Comparison of ENCODE assay signal across 8 cellular contexts in genomic region chr9:131709010-131709409, GRCh38. TPM values are rescaled to one million over a fixed set of nuclear protein-coding genes. Genes with fewer than 3 reads are reported as not detected.
DNase-seq lines count a peak whose midpoint lies in the region; ATAC-seq and TF ChIP-seq lines count a peak whose summit lies in the region.
"Not testable (repeated sequence)": the region's sequence is repeated elsewhere in the genome, so short reads cannot be mapped to it uniquely, and the experiment has no call there.

No MANE protein-coding gene starts in this region.

- ATAC-seq in T-helper 17 cell, result not testable (repeated sequence)

- H3K36me3 ChIP-seq in left ventricle myocardium inferior; muscle layer of duodenum (ENCODE audit: control insufficient read depth in 1 of 2, insufficient read depth in 2 of 2, low read length in 2 of 2); smooth muscle cell (ENCODE audit: low read depth); vagina: not testable (repeated sequence)

- not testable (repeated sequence) for H3K36me3 Mint-ChIP-seq in T-helper 17 cell (ENCODE audit: low read depth); activated naive CD8-positive, alpha-beta T cell
- H3K36me3 Mint-ChIP-seq in dendritic cell treated with granulocyte-macrophage colony-stimulating factor and Interleukin-4, amounts not matched to agents 40 ng/mL and 50 ng/mL, for 4 days (ENCODE audit: low read depth), result peaks cover 71% of the 10 kb centered on the region

- peak overlapping the region; percentile 53 for H3K4me2 ChIP-seq in smooth muscle cell

- not testable (repeated sequence) for TF ChIP-seq CTCF in GM12865 (IDR thresholded peaks at IDR 0.05; ENCODE audit: insufficient read depth, low read depth, low read length, missing control alignments); left ventricle myocardium inferior (IDR thresholded peaks at IDR 0.05; ENCODE audit: borderline replicate concordance); smooth muscle cell (IDR thresholded peaks at IDR 0.05; ENCODE audit: borderline replicate concordance, insufficient read depth, poor library complexity, severe bottlenecking); vagina (IDR thresholded peaks at IDR 0.05)

- H3F3A ChIP-seq in smooth muscle cell (ENCODE audit: low read depth), result peaks cover 22% of the 10 kb centered on the region

- peak overlapping the region; percentile 99 for H3K27ac Mint-ChIP-seq in T-helper 17 cell
- H3K27ac Mint-ChIP-seq in activated naive CD8-positive, alpha-beta T cell, result peak overlapping the region; percentile 50
- H3K27ac Mint-ChIP-seq in dendritic cell treated with granulocyte-macrophage colony-stimulating factor and Interleukin-4, amounts not matched to agents 40 ng/mL and 50 ng/mL, for 4 days, result peak overlapping the region; percentile 88

- H3K4me1 Mint-ChIP-seq in T-helper 17 cell, result peaks cover 65% of the 10 kb centered on the region
- H3K4me1 Mint-ChIP-seq in activated naive CD8-positive, alpha-beta T cell (ENCODE audit: low read depth), result peaks cover 75% of the 10 kb centered on the region
- peaks cover 92% of the 10 kb centered on the region for H3K4me1 Mint-ChIP-seq in dendritic cell treated with granulocyte-macrophage colony-stimulating factor and Interleukin-4, amounts not matched to agents 40 ng/mL and 50 ng/mL, for 4 days (ENCODE audit: low read depth)

- not testable (repeated sequence) for TF ChIP-seq POLR2A in vagina (IDR thresholded peaks at IDR 0.05)

- DNase-seq in GM12865 (ENCODE audit: low read depth); T-helper 17 cell; left ventricle myocardium inferior; smooth muscle cell (lab: John Stamatoyannopoulos, UW; ENCODE audit: unreplicated experiment); vagina (ENCODE audit: extremely low spot score in 2 of 2): not testable (repeated sequence)

- H3K27me3 Mint-ChIP-seq in T-helper 17 cell; activated naive CD8-positive, alpha-beta T cell; dendritic cell treated with granulocyte-macrophage colony-stimulating factor and Interleukin-4, amounts not matched to agents 40 ng/mL and 50 ng/mL, for 4 days: not testable (repeated sequence)

- intact Hi-C loops in dendritic cell treated with granulocyte-macrophage colony-stimulating factor and Interleukin-4, amounts not matched to agents 40 ng/mL and 50 ng/mL, for 4 days (cut with micrococcal nuclease); left ventricle myocardium inferior (cut with micrococcal nuclease); vagina (cut with DNase I): not testable (repeated sequence)

- H3K9me3 Mint-ChIP-seq in activated naive CD8-positive, alpha-beta T cell (ENCODE audit: low read depth); dendritic cell treated with granulocyte-macrophage colony-stimulating factor and Interleukin-4, amounts not matched to agents 40 ng/mL and 50 ng/mL, for 4 days: not testable (repeated sequence)

- H3K9me3 ChIP-seq in T-helper 17 cell (ENCODE audit: control insufficient read depth, low read length, poor library complexity, severe bottlenecking); left ventricle myocardium inferior (replicated peaks); muscle layer of duodenum (ENCODE audit: control insufficient read depth in 1 of 2, low read length in 2 of 2); smooth muscle cell (replicated peaks; ENCODE audit: low read depth); vagina: not testable (repeated sequence)

- not testable (repeated sequence) for H3K27me3 ChIP-seq in left ventricle myocardium inferior (ENCODE audit: low read depth); muscle layer of duodenum (ENCODE audit: low read depth, low read length); smooth muscle cell (ENCODE audit: low read depth); vagina

- H3K79me2 ChIP-seq in smooth muscle cell (ENCODE audit: low read depth), result peaks cover 60% of the 10 kb centered on the region

- WGBS in smooth muscle cell (ENCODE audit: low lambda C conversion rate), result 93% methylated on average over 10 of the region's 10 CpGs

- H4K20me1 ChIP-seq in smooth muscle cell (ENCODE audit: low read depth), result peaks cover 60% of the 10 kb centered on the region

- not testable (repeated sequence) for H2AFZ ChIP-seq in smooth muscle cell (ENCODE audit: low read depth)

- H3K4me3 Mint-ChIP-seq in T-helper 17 cell, result peak overlapping the region; percentile 84
- H3K4me3 Mint-ChIP-seq in activated naive CD8-positive, alpha-beta T cell; dendritic cell treated with granulocyte-macrophage colony-stimulating factor and Interleukin-4, amounts not matched to agents 40 ng/mL and 50 ng/mL, for 4 days: not testable (repeated sequence)

- H3K4me1 ChIP-seq in left ventricle myocardium inferior, result peaks cover 99% of the 10 kb centered on the region
- H3K4me1 ChIP-seq in muscle layer of duodenum (ENCODE audit: control insufficient read depth in 1 of 2, insufficient read depth in 2 of 2, low read length in 2 of 2), result peaks cover 11 to 37% of the 10 kb centered on the region in 2 donors
- H3K4me1 ChIP-seq in smooth muscle cell (ENCODE audit: low read depth), result peaks cover 18% of the 10 kb centered on the region
- H3K4me1 ChIP-seq in vagina, result peaks cover 90% of the 10 kb centered on the region

- H3K27ac ChIP-seq in left ventricle myocardium inferior (replicated peaks), result peak overlapping the region; percentile 83
- H3K27ac ChIP-seq in muscle layer of duodenum (ENCODE audit: low read length), result peak overlapping the region; percentile 64
- H3K27ac ChIP-seq in smooth muscle cell (ENCODE audit: low read depth), result peak overlapping the region; percentile 64
- peak overlapping the region; percentile 64 for H3K27ac ChIP-seq in vagina

- H3K4me3 ChIP-seq in GM12865 (ENCODE audit: low read depth, low read length) (peak overlapping the region; percentile 61), left ventricle myocardium inferior (peak overlapping the region; percentile 61)
- not testable (repeated sequence) for H3K4me3 ChIP-seq in muscle layer of duodenum (ENCODE audit: low read depth in 1 of 2, low read length in 2 of 2); smooth muscle cell; vagina

- H3K9ac ChIP-seq in smooth muscle cell (ENCODE audit: low read depth), result not testable (repeated sequence)

RNA-seq across cellular contexts. Expression of gene RAPGEF1, which starts 30.9 kb away (rescaled TPM):
- total RNA-seq in T-helper 17 cell, result 100 to 1,000 TPM; 176 to 209 TPM
- 95.9 TPM for total RNA-seq in left ventricle myocardium inferior
- total RNA-seq in smooth muscle cell, result 15.3 and 17.8 TPM in 2 replicates
- 16.4 and 21.8 TPM in 2 replicates for polyA plus RNA-seq in smooth muscle cell
- total RNA-seq in vagina, result 57.9 TPM
